ENCODE assay signal across 14 cellular contexts in the genomic region with DNA sequence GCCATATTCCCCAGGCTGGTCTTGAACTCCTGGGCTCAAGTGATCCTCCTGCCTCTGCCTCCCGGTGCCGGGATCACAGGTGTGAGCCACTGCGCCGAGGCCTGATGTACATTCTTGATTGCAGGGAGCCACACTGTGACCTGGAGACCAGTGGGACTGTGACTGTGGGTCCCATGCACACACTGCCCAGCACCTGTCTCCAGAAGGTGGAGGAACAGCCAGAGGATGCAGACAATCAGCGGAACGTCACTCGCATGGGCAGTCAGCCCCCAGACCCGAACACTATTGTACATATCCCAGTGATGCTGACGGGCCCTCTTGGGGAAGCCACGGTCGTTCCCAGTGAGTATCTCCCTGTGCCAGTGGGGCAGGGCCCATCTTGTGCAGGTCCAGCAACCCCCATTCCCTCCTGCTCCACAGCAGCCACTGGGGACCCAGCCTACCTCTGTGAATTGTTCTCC.
"Had no signal": no experiment of that assay in that cellular context is flagged by ENCODE, and none has a peak within 500 bp of the region (broad histone marks: within the 10 kb centered on the region; RNA-seq: fewer than 3 reads in every experiment).

No MANE protein-coding gene starts in this region.

- H3K27ac Mint-ChIP-seq: activated CD8-positive, alpha-beta memory T cell treated with anti-CD3 and anti-CD28 coated beads, Interleukin-2, amount 10 ng/mL, durations not matched to agents 7 days and 5 days; activated naive CD8-positive, alpha-beta T cell; naive thymus-derived CD4-positive, alpha-beta T cell had no signal

- H3K4me3 Mint-ChIP-seq: activated CD8-positive, alpha-beta memory T cell treated with anti-CD3 and anti-CD28 coated beads, Interleukin-2, amount 10 ng/mL, durations not matched to agents 7 days and 5 days; activated naive CD8-positive, alpha-beta T cell; activated T-cell treated with anti-CD3 and anti-CD28 coated beads, Interleukin-2, amount 50 U/mL, for 4 hours; stimulated activated naive CD8-positive, alpha-beta T cell treated with anti-CD3 and anti-CD28 coated beads, Interleukin-15, amount 100 ng/mL, for 72 hours had no signal

- H3K9me3 ChIP-seq: right atrium auricular region had no signal

- H3K27ac ChIP-seq: coronary artery, foreskin keratinocyte, right atrium auricular region had no signal

- H3K4me3 ChIP-seq: coronary artery, right atrium auricular region had no signal

- DNase-seq: activated CD4-positive, alpha-beta T cell treated with anti-CD3 and anti-CD28 coated beads, Interleukin-2, amount 50 U/mL, for 48 hours; activated CD4-positive, CD25-positive, alpha-beta regulatory T cell treated with anti-CD3 and anti-CD28 coated beads, Interleukin-2, amount 50 U/mL, for 72 hours; activated gamma-delta T cell treated with Interleukin-2 at 50 U/mL for 16 hours; activated T-cell treated with anti-CD3 and anti-CD28 coated beads, Interleukin-2, amount 50 U/mL, for 4 hours; amniotic stem cell; central memory CD4-positive, alpha-beta T cell; foreskin keratinocyte; small intestine; stimulated activated naive CD8-positive, alpha-beta T cell treated with anti-CD3 and anti-CD28 coated beads, Interleukin-15, amount 100 ng/mL, for 72 hours had no signal

- H3K36me3 Mint-ChIP-seq: activated CD8-positive, alpha-beta memory T cell treated with anti-CD3 and anti-CD28 coated beads, Interleukin-2, amount 10 ng/mL, durations not matched to agents 7 days and 5 days; activated naive CD8-positive, alpha-beta T cell; naive thymus-derived CD4-positive, alpha-beta T cell had no signal

- H3K36me3 ChIP-seq: right atrium auricular region had no signal

- H3K4me1 Mint-ChIP-seq: activated CD8-positive, alpha-beta memory T cell treated with anti-CD3 and anti-CD28 coated beads, Interleukin-2, amount 10 ng/mL, durations not matched to agents 7 days and 5 days had no signal

- ATAC-seq: activated CD8-positive, alpha-beta memory T cell treated with anti-CD3 and anti-CD28 coated beads, Interleukin-2, amount 10 ng/mL, durations not matched to agents 7 days and 5 days; activated T-cell treated with anti-CD3 and anti-CD28 coated beads, Interleukin-2, amount 50 U/mL, for 4 hours; foreskin keratinocyte; naive thymus-derived CD4-positive, alpha-beta T cell; stimulated activated naive CD8-positive, alpha-beta T cell treated with anti-CD3 and anti-CD28 coated beads, Interleukin-15, amount 100 ng/mL, for 72 hours had no signal

- H3K4me1 ChIP-seq: foreskin keratinocyte had no signal

- H3K9me3 Mint-ChIP-seq: activated T-cell treated with anti-CD3 and anti-CD28 coated beads, Interleukin-2, amount 50 U/mL, for 4 hours; stimulated activated naive CD8-positive, alpha-beta T cell treated with anti-CD3 and anti-CD28 coated beads, Interleukin-15, amount 100 ng/mL, for 72 hours had no signal
